11 cellular contexts compared by ENCODE assay signal in genomic region chr1:183989604-183990003, GRCh38. TPM values are rescaled to one million over a fixed set of nuclear protein-coding genes. Genes with fewer than 3 reads are reported as not detected.
"Had no signal": no experiment of that assay in that cellular context is flagged by ENCODE, and none has a peak within 500 bp of the region (broad histone marks: within the 10 kb centered on the region; RNA-seq: fewer than 3 reads in every experiment).

No MANE protein-coding gene starts in this region.

- H3K27ac Mint-ChIP-seq: activated naive CD8-positive, alpha-beta T cell; T-helper 2 cell treated with Interferon-gamma antibody and Interleukin-4, amounts not matched to agents 5 μg/mL and 100 μg/mL, for 36 hours; type B pancreatic cell had no signal

- ATAC-seq: gastrocnemius medialis had no signal

- H3K4me1 ChIP-seq: left lung, parathyroid adenoma had no signal

- H3K27me3 ChIP-seq: gastrocnemius medialis, left lung had no signal

- H3K9me3 Mint-ChIP-seq: activated T-cell treated with anti-CD3 and anti-CD28 coated beads, Interleukin-2, amount 50 U/mL, for 4 hours; stimulated activated naive B cell treated with anti-CD40 and anti-IgM and Interleukin-4, amounts not matched to agents 10 μg/mL and 1 μg/mL and 100 μg/mL, for 72 hours; T-helper 2 cell treated with Interferon-gamma antibody and Interleukin-4, amounts not matched to agents 5 μg/mL and 100 μg/mL, for 36 hours had no signal

- H3K4me3 ChIP-seq: gastrocnemius medialis, left lung had no signal

- DNase-seq: activated effector memory CD4-positive, alpha-beta T cell treated with anti-CD3 and anti-CD28 coated beads, Interleukin-2, amount 50 U/mL, for 16 hours; activated T-cell treated with anti-CD3 and anti-CD28 coated beads, Interleukin-2, amount 50 U/mL, for 4 hours; effector CD8-positive, alpha-beta T cell; left lung had no signal

- H3K4me3 Mint-ChIP-seq: activated naive CD8-positive, alpha-beta T cell; activated T-cell treated with anti-CD3 and anti-CD28 coated beads, Interleukin-2, amount 50 U/mL, for 4 hours; stimulated activated naive B cell treated with anti-CD40 and anti-IgM and Interleukin-4, amounts not matched to agents 10 μg/mL and 1 μg/mL and 100 μg/mL, for 72 hours; T-helper 2 cell treated with Interferon-gamma antibody and Interleukin-4, amounts not matched to agents 5 μg/mL and 100 μg/mL, for 36 hours; type B pancreatic cell had no signal

- H3K27ac ChIP-seq: gastrocnemius medialis, left lung, parathyroid adenoma had no signal

- H3K36me3 ChIP-seq: gastrocnemius medialis, left lung had no signal

- H3K36me3 Mint-ChIP-seq: stimulated activated naive B cell treated with anti-CD40 and anti-IgM and Interleukin-4, amounts not matched to agents 10 μg/mL and 1 μg/mL and 100 μg/mL, for 72 hours; type B pancreatic cell had no signal

- H3K9me3 ChIP-seq: gastrocnemius medialis, left lung had no signal

RNA-seq across cellular contexts. Expression of gene COLGALT2, which starts 47.9 kb away (rescaled TPM):
- polyA plus RNA-seq: keratinocyte had no signal
